In genomic region chr6:75143186-75143585, GRCh38 we compare ENCODE assay signal across 1 cellular context.
TF ChIP-seq lines count a peak whose summit lies in the region.

No MANE protein-coding gene starts in this region.

TF ChIP-seq in SK-N-SH treated with all-trans-retinoic acid at 6 μM for 48 hours, 23 proteins besides CTCF, POLR2A, EP300 and RAD21 (continued from another document):
- no peak for TF ChIP-seq TSHZ2 (CRISPR knock-in tag; IDR thresholded peaks at IDR 0.05)
- TF ChIP-seq GLIS3 (CRISPR knock-in tag; IDR thresholded peaks at IDR 0.05): no peak
- TF ChIP-seq ZNF8 (CRISPR knock-in tag; IDR thresholded peaks at IDR 0.05): no peak
- TF ChIP-seq OSR1 (CRISPR knock-in tag; IDR thresholded peaks at IDR 0.05): no peak
- no peak for TF ChIP-seq ZNF70 (CRISPR knock-in tag; IDR thresholded peaks at IDR 0.05)
- TF ChIP-seq ZC3H10 (CRISPR knock-in tag; IDR thresholded peaks at IDR 0.05): no peak
- TF ChIP-seq RARB (CRISPR knock-in tag; IDR thresholded peaks at IDR 0.05): no peak
- no peak for TF ChIP-seq ISL1 (CRISPR knock-in tag; IDR thresholded peaks at IDR 0.05)
- TF ChIP-seq TOX (CRISPR knock-in tag; IDR thresholded peaks at IDR 0.05; ENCODE audit: borderline replicate concordance): no peak
- no peak for TF ChIP-seq CREB5 (CRISPR knock-in tag; IDR thresholded peaks at IDR 0.05; ENCODE audit: low read depth)
- no peak for TF ChIP-seq CSRNP3 (CRISPR knock-in tag; IDR thresholded peaks at IDR 0.05)
- no peak for TF ChIP-seq SNAI2 (CRISPR knock-in tag; IDR thresholded peaks at IDR 0.05)
